ENCODE assay signal across 8 cellular contexts in genomic region chr20:40689100-40689942, GRCh38. TPM values are rescaled to one million over a fixed set of nuclear protein-coding genes. Genes with fewer than 3 reads are reported as not detected.
DNase-seq lines count a peak whose midpoint lies in the region; ATAC-seq, FAIRE-seq and TF ChIP-seq lines count a peak whose summit lies in the region.

MAFB (minus strand) TSS chr20:40689236; CDS start chr20:40688850, 386 bp downstream.

- intact Hi-C loops in left cardiac atrium (cut with DNase I): loop anchor here in 1 of 2 donors (5.0 to 10.0 kb wide), 2 partner anchors 217 to 1425 kb away; no protein-coding TSS in a partner anchor
- intact Hi-C loops in pancreas (cut with DNase I): no loop called here
- intact Hi-C loops in aorta (cut with DNase I): loop anchor here (2.0 to 10.0 kb wide), 7 partner anchors 57 to 527 kb away; no protein-coding TSS in a partner anchor

- peaks cover 0 to 19% (median 4%) of the 10 kb centered on the region in 4 donors for H3K27me3 ChIP-seq in pancreas
- H3K27me3 ChIP-seq in aorta (ENCODE audit: control insufficient read depth in 1 of 2, insufficient read depth in 2 of 2, low read length in 1 of 2): no peaks in the 10 kb centered on the region

- FAIRE-seq in pancreas (lab: Jason Lieb, UNC): no peak

- H3K4me1 ChIP-seq in pancreas (peaks cover 0 to 4% (median 0%) of the 10 kb centered on the region in 3 donors), aorta (ENCODE audit: control insufficient read depth in 1 of 2, insufficient read depth in 2 of 2, low read length in 2 of 2) (no peaks in the 10 kb centered on the region)

- H3K27ac ChIP-seq in angular gyrus (ENCODE audit: low read depth, low read length) (peak within 1 kb of the TSS; percentile 94), pancreas (peak within 1 kb of the TSS; percentile 89 to 98 (median 93)), aorta (ENCODE audit: low read depth in 1 of 2, low read length in 2 of 2) (peak within 1 kb of the TSS; percentile 62 to 85)

- WGBS in pancreas, 2 donors: 0% methylated on average over 70 to 85 of the region's 85 CpGs
- WGBS in aorta, 2 donors: 0% methylated on average over 47 to 85 of the region's 85 CpGs

- ATAC-seq in HG03108 (IDR thresholded peaks at IDR 0.05; ENCODE audit: unreplicated experiment) (peak; percentile 39), left cardiac atrium (peak; percentile 89 to 90), pancreas (peak; percentile 70 to 85 (median 83)), aorta (ENCODE audit: low FRiP score) (peak; percentile 93)

- H3K9me3 ChIP-seq in pancreas (no peaks in the 10 kb centered on the region), aorta (ENCODE audit: control insufficient read depth, low read length) (no peaks in the 10 kb centered on the region)

- H3K36me3 ChIP-seq in pancreas (no peaks in the 10 kb centered on the region), aorta (ENCODE audit: control insufficient read depth in 1 of 2, insufficient read depth in 2 of 2, low read length in 1 of 2) (no peaks in the 10 kb centered on the region)

- DNase-seq in activated effector memory CD4-positive, alpha-beta T cell treated with anti-CD3 and anti-CD28 coated beads, Interleukin-2, amount 50 U/mL, for 16 hours: peak; percentile 75
- no peak for DNase-seq in activated effector memory CD4-positive, alpha-beta T cell treated with Interleukin-2 at 50 U/mL for 16 hours
- peak; percentile 83 for DNase-seq in NCI-H748 treated with DMSO at 0.1 percent for 48 hours (lab: John Stamatoyannopoulos, UW)
- DNase-seq in left cardiac atrium: peak; percentile 95
- DNase-seq in pancreas: peak; percentile 91 to 97 (median 94)
- DNase-seq in aorta: peak; percentile 96 to 97

- H3K4me3 ChIP-seq in pancreas (peak within 1 kb of the TSS; percentile 47 to 75 (median 62)), aorta (ENCODE audit: low read length in 2 of 2) (peak within 1 kb of the TSS; percentile 31 to 54)

- TF ChIP-seq CTCF in pancreas (IDR thresholded peaks at IDR 0.05): no peak

RNA-seq across cellular contexts. Expression of gene MAFB, which starts in this region (rescaled TPM):
- total RNA-seq in left cardiac atrium (10 to 100 TPM; 24.8 to 32.5 TPM), pancreas (10 to 100 TPM in 3 of 6 donors, 1 to 10 TPM in 3; 3.7 to 24.1 (median 12.6) TPM), aorta (10 to 100 TPM; 55.0 to 66.3 TPM)
- polyA plus RNA-seq in pancreas (10 to 100 TPM in 1 of 2 donors, 1 to 10 TPM in 1; 7.9 to 48.0 TPM), aorta (10 to 100 TPM in 1 of 2 donors, 1 to 10 TPM in 1; 4.2 to 20.8 TPM)

Comparison
In these comparisons a context has a peak if more than half of its experiments do, and no peak if none do; other contexts are left out.
1. ATAC-seq: peak in every context shown above with its lines; median percentile 93 in aorta; 90 in left cardiac atrium; 83 in pancreas; 39 in HG03108.
2. intact Hi-C loops: an anchor here in aorta (2.0 to 10.0 kb wide); none called in pancreas.